8 cellular contexts compared by ENCODE assay signal in the genomic region with DNA sequence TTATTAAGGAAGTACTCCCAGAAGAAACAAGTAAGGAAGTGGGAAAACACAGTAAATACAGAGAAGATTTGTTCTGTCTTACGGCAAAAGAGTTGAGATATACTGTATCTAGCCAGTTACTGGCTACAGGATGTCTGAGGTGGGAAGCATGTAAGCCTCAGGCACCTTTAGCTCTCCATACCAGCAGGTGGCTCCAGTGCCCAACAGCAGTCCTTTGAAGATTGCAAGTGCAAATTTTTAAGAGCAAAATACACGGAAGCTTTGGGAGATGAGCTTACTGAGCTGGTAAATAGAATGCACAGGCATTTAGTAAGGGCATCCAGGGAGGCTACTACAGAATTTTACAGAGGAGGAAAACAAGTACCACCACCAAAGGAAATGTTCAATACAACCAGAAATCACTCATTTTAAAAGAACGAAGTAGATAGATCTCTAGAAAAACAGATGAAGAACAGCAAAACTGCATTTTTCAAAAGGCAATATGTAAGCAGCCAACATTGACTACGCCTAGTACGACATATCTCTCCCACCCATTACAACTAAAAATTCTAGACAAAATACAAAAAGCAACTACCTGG. TPM values are rescaled to one million over a fixed set of nuclear protein-coding genes. Genes with fewer than 3 reads are reported as not detected.
DNase-seq lines count a peak whose midpoint lies in the region; ATAC-seq, FAIRE-seq and TF ChIP-seq lines count a peak whose summit lies in the region.

No MANE protein-coding gene starts in this region.

- H3K4me2 ChIP-seq in SU-DHL-6 (ENCODE audit: low read depth, low read length, poor library complexity, severe bottlenecking) (no peak overlapping the region), keratinocyte (ENCODE audit: control insufficient read depth, extremely low read depth, insufficient read depth, low read depth, low read length) (no peak overlapping the region)

- H3K9ac ChIP-seq in SU-DHL-6 (ENCODE audit: low read length) = no peak overlapping the region
- H3K9ac ChIP-seq in keratinocyte (ENCODE audit: control insufficient read depth, extremely low read depth, insufficient read depth, low read length) = no peak overlapping the region

- no peak for FAIRE-seq in keratinocyte (lab: Jason Lieb, UNC)

- H3F3A ChIP-seq in SU-DHL-6 (ENCODE audit: insufficient read depth) = no peaks in the 10 kb centered on the region

- H3K36me3 ChIP-seq in SU-DHL-6 (ENCODE audit: low read length) (no peaks in the 10 kb centered on the region), keratinocyte (ENCODE audit: control insufficient read depth in 2 of 2, extremely low read depth in 1 of 2, insufficient read depth in 2 of 2, low read length in 2 of 2) (no peaks in the 10 kb centered on the region)

- H3K4me3 ChIP-seq in SU-DHL-6 (ENCODE audit: insufficient read depth, low read length, poor library complexity, severe bottlenecking) (no peak overlapping the region), keratinocyte (ENCODE audit: control insufficient read depth in 2 of 3, extremely low read depth in 1 of 3, insufficient read depth in 2 of 3, low read depth in 1 of 3, low read length in 3 of 3) (no peak overlapping the region)

- no peaks in the 10 kb centered on the region for H3K4me1 ChIP-seq in keratinocyte (ENCODE audit: control insufficient read depth, extremely low read depth, insufficient read depth, low read length)

- no peak overlapping the region for H2AFZ ChIP-seq in SU-DHL-6 (ENCODE audit: low read depth, low read length, severe bottlenecking)
- no peak overlapping the region for H2AFZ ChIP-seq in keratinocyte (ENCODE audit: control insufficient read depth, low read length)

- H3K79me2 ChIP-seq in SU-DHL-6 (ENCODE audit: insufficient read depth, low read length) (no peaks in the 10 kb centered on the region), keratinocyte (ENCODE audit: control insufficient read depth, insufficient read depth, low read length) (no peaks in the 10 kb centered on the region)

- no peaks in the 10 kb centered on the region for H3K9me3 ChIP-seq in SU-DHL-6 (ENCODE audit: insufficient read depth, low read length)
- H3K9me3 ChIP-seq in keratinocyte (ENCODE audit: control insufficient read depth, low read depth, low read length) = no peaks in the 10 kb centered on the region

- H4K20me1 ChIP-seq in SU-DHL-6 (ENCODE audit: low read depth, low read length) (no peaks in the 10 kb centered on the region; the same call in 1 of the 2 replicates), keratinocyte (ENCODE audit: control insufficient read depth, extremely low read depth, insufficient read depth, low read length) (no peaks in the 10 kb centered on the region)

- no peaks in the 10 kb centered on the region for H3K27me3 ChIP-seq in SU-DHL-6 (ENCODE audit: low read length)
- H3K27me3 ChIP-seq in keratinocyte (ENCODE audit: control insufficient read depth, extremely low read depth, insufficient read depth, low read length) = no peaks in the 10 kb centered on the region

- dilution Hi-C loops in keratinocyte (cut with MboI; ENCODE audit: extremely low pct_ligation_motif_present, low sequenced_read_pairs) = no loop called here

- TF ChIP-seq CTCF in SU-DHL-6 (IDR thresholded peaks at IDR 0.05; ENCODE audit: insufficient read depth, low read length, poor library complexity, severe bottlenecking) (peak; percentile 37), keratinocyte (optimal IDR thresholded peaks at IDR 0.05 in 1 of 3, IDR thresholded peaks at IDR 0.05 in 1 of 3, conservative IDR thresholded peaks at IDR 0.05 in 1 of 3; ENCODE audit: extremely low read depth in 1 of 3, insufficient read depth in 2 of 3, low read length in 3 of 3) (peak in 2 of 3 experiments; percentile 36)

- no peak for ATAC-seq in GM19397 (IDR thresholded peaks at IDR 0.05; ENCODE audit: unreplicated experiment)
- ATAC-seq in HG03175 (IDR thresholded peaks at IDR 0.05; ENCODE audit: unreplicated experiment) = no peak

- no peaks in the 10 kb centered on the region for H3K9me1 ChIP-seq in keratinocyte (ENCODE audit: control insufficient read depth, extremely low read depth, insufficient read depth, low read length)

- H3K27ac ChIP-seq in SU-DHL-6 (ENCODE audit: low read depth, low read length) (no peak overlapping the region), keratinocyte (ENCODE audit: control insufficient read depth, insufficient read depth, low read length) (no peak overlapping the region)

- peak; percentile 72 for DNase-seq in DMS53 (lab: John Stamatoyannopoulos, UW)
- DNase-seq in HT1080 (ENCODE audit: low read depth) = peak; percentile 56
- no peak for DNase-seq in keratinocyte (ENCODE audit: low read depth, low spot score)
- DNase-seq in HPDE6-E6E7 (ENCODE audit: extremely low spot score) = no peak
- DNase-seq in SKM-1 (lab: John Stamatoyannopoulos, UW; ENCODE audit: unreplicated experiment) = no peak

- H3K9me2 ChIP-seq in SU-DHL-6 (replicated peaks; ENCODE audit: insufficient read depth, low read length) = no peaks in the 10 kb centered on the region

RNA-seq across cellular contexts. Expression of a gene that starts 57.9 kb away (rescaled TPM):
- not detected in 2 replicates for total RNA-seq in HT1080 (2014; rRNA removed; shearing (Covaris generic))
- polyA plus RNA-seq in HT1080 (2015; cell fraction: cytosol; rRNA removed) = not detected in 2 replicates
- not detected in 2 replicates for polyA plus RNA-seq in HT1080 (2015; cell fraction: nucleus; rRNA removed)
- not detected in 3 replicates for polyA plus RNA-seq in keratinocyte
- not detected for polyA plus RNA-seq in keratinocyte (2011; ENCODE audit: low read depth)
- not detected in 2 replicates for polyA plus RNA-seq in keratinocyte (2011; cell fraction: cytosol; rRNA removed)
- polyA plus RNA-seq in keratinocyte (2011; cell fraction: nucleus; rRNA removed) = not detected in 2 replicates
- polyA plus RNA-seq in keratinocyte (2012; ENCODE audit: low replicate concordance) = not detected in 2 replicates
- polyA minus RNA-seq in keratinocyte = not detected in 3 replicates
- polyA minus RNA-seq in keratinocyte (2011; cell fraction: cytosol; rRNA and poly(A)+ RNA removed) = not detected
- not detected in 2 replicates for polyA minus RNA-seq in keratinocyte (2011; cell fraction: nucleus; rRNA and poly(A)+ RNA removed)

Comparison
In these comparisons a context has a peak if more than half of its experiments do, and no peak if none do; other contexts are left out.
1. DNase-seq: peak in DMS53 (single experiment) and HT1080 (single experiment); none in keratinocyte (single experiment), HPDE6-E6E7 (single experiment) and SKM-1 (single experiment).